In the genomic region with DNA sequence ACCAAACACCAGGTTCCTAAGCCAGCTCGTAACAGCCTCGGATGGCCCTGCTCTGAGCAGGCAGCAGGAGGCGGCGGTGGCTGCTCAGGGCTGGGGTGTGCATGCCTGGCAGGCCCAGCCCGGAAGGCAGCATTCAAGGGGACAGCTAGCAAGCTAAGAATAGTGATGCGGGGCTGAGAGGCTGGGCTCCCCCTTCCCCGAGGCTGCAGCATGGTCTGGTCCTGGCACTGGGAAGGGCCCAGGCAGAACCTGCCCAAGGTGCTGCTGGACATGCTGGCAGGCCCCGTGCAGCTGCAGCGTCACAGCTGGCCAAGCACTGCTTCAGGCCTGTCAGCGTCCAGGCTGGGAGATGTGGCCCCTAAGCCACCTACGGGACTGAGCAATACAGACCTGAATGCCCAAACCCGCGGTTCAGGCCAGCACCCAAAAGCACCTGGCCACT, we compare ENCODE assay signal across 15 cellular contexts. TPM values are rescaled to one million over a fixed set of nuclear protein-coding genes. Genes with fewer than 3 reads are reported as not detected.
DNase-seq lines count a peak whose midpoint lies in the region; ATAC-seq and TF ChIP-seq lines count a peak whose summit lies in the region.
"Had no signal": no experiment of that assay in that cellular context is flagged by ENCODE, and none has a peak within 500 bp of the region (broad histone marks: within the 10 kb centered on the region; RNA-seq: fewer than 3 reads in every experiment).

No MANE protein-coding gene starts in this region.

- no peaks in the 10 kb centered on the region for H3K36me3 ChIP-seq in endodermal cell (ENCODE audit: control insufficient read depth, insufficient read depth, low read length)

- peak; percentile 15; the same call in 1 of the 2 replicates for TF ChIP-seq CTCF in LNCaP clone FGC (IDR thresholded peaks at IDR 0.05; ENCODE audit: control insufficient read depth, extremely low read depth, insufficient read depth)
- TF ChIP-seq CTCF in endodermal cell (conservative IDR thresholded peaks at IDR 0.05): peak; percentile 52

- H3K4me3 Mint-ChIP-seq in endodermal cell: no peak overlapping the region
- H3K4me3 Mint-ChIP-seq: activated B cell treated with CpG ODN at 0.5 μM for 24 hours; activated naive CD4-positive, alpha-beta T cell treated with anti-CD3 and anti-CD28 coated beads for 36 hours; natural killer cell treated with Interleukin-12 subunit alpha and Interleukin-12 subunit beta and Interleukin-15 and Interleukin-18, amount 100 ng/mL, for 72 hours had no signal

- H3K9me3 ChIP-seq in endodermal cell (ENCODE audit: control insufficient read depth, low read length): no peaks in the 10 kb centered on the region
- H3K9me3 ChIP-seq: lower lobe of right lung, suprapubic skin had no signal

- no peaks in the 10 kb centered on the region for H3K27me3 ChIP-seq in endodermal cell (ENCODE audit: control insufficient read depth, insufficient read depth, low read length, poor library complexity, severe bottlenecking)
- H3K27me3 ChIP-seq: suprapubic skin had no signal

- H3K4me1 ChIP-seq in endodermal cell (ENCODE audit: control insufficient read depth, insufficient read depth, low read length): no peaks in the 10 kb centered on the region

- H3K9me3 Mint-ChIP-seq in endodermal cell: no peaks in the 10 kb centered on the region
- H3K9me3 Mint-ChIP-seq: activated B cell treated with CpG ODN at 0.5 μM for 24 hours; activated naive CD4-positive, alpha-beta T cell treated with anti-CD3 and anti-CD28 coated beads for 36 hours; natural killer cell treated with Interleukin-12 subunit alpha and Interleukin-12 subunit beta and Interleukin-15 and Interleukin-18, amount 100 ng/mL, for 72 hours had no signal

- ATAC-seq in GM19467 (IDR thresholded peaks at IDR 0.05; ENCODE audit: unreplicated experiment): no peak
- ATAC-seq: lower lobe of right lung; natural killer cell treated with Interleukin-12 subunit alpha and Interleukin-12 subunit beta and Interleukin-15 and Interleukin-18, amount 100 ng/mL, for 72 hours had no signal

- H3K27ac ChIP-seq in endodermal cell (ENCODE audit: low read depth, low read length): no peak overlapping the region
- H3K27ac ChIP-seq: lower lobe of right lung, suprapubic skin had no signal

- H3K4me3 ChIP-seq in LNCaP clone FGC (ENCODE audit: low read depth, low read length) (no peak overlapping the region), endodermal cell (ENCODE audit: low read length) (no peak overlapping the region)
- H3K4me3 ChIP-seq: lower lobe of right lung, suprapubic skin had no signal

- H3K27ac Mint-ChIP-seq in endodermal cell: no peak overlapping the region
- H3K27ac Mint-ChIP-seq: activated B cell treated with CpG ODN at 0.5 μM for 24 hours; activated naive CD4-positive, alpha-beta T cell treated with anti-CD3 and anti-CD28 coated beads for 36 hours; natural killer cell treated with Interleukin-12 subunit alpha and Interleukin-12 subunit beta and Interleukin-15 and Interleukin-18, amount 100 ng/mL, for 72 hours had no signal

- WGBS in endodermal cell (ENCODE audit: insufficient coverage in 1 of 2, insufficient read length in 1 of 2), 2 experiments: 88 to 90% methylated on average over 9 to 13 of the region's 13 CpGs

- no peak overlapping the region for H3K9ac ChIP-seq in endodermal cell (ENCODE audit: extremely low read depth, low read length, poor library complexity, severe bottlenecking)

- no peaks in the 10 kb centered on the region for H3K36me3 Mint-ChIP-seq in endodermal cell (ENCODE audit: low read depth)
- H3K36me3 Mint-ChIP-seq: natural killer cell treated with Interleukin-12 subunit alpha and Interleukin-12 subunit beta and Interleukin-15 and Interleukin-18, amount 100 ng/mL, for 72 hours had no signal

- peak; percentile 27 for DNase-seq in NCI-H82 (lab: John Stamatoyannopoulos, UW)
- DNase-seq in NCI-H82 treated with DMSO at 0.1 percent for 48 hours (lab: John Stamatoyannopoulos, UW; ENCODE audit: unreplicated experiment): no peak
- DNase-seq in LNCaP clone FGC (ENCODE audit: low read depth): no peak
- peak; percentile 69 for DNase-seq in endodermal cell
- DNase-seq in retina: peak; percentile 27
- DNase-seq in pons (ENCODE audit: low spot score): no peak
- DNase-seq in SKM-1 (lab: John Stamatoyannopoulos, UW; ENCODE audit: unreplicated experiment): no peak
- DNase-seq: activated B cell treated with CpG ODN at 0.5 μM for 24 hours; activated naive CD4-positive, alpha-beta T cell treated with anti-CD3 and anti-CD28 coated beads for 36 hours; DMS153; effector CD4-positive, alpha-beta T cell; lower lobe of right lung had no signal

- no peaks in the 10 kb centered on the region for H3K4me1 Mint-ChIP-seq in endodermal cell

- H3K27me3 Mint-ChIP-seq in endodermal cell (ENCODE audit: insufficient read depth): no peaks in the 10 kb centered on the region
- H3K27me3 Mint-ChIP-seq: activated B cell treated with CpG ODN at 0.5 μM for 24 hours; natural killer cell treated with Interleukin-12 subunit alpha and Interleukin-12 subunit beta and Interleukin-15 and Interleukin-18, amount 100 ng/mL, for 72 hours had no signal

RNA-seq across cellular contexts. Expression of a gene that starts 26.4 kb away (rescaled TPM):
- total RNA-seq in endodermal cell: 10 to 100 TPM; 43.4 to 59.5 TPM
- polyA plus RNA-seq in endodermal cell (2013, experiment 1 of 2): 20.9 TPM
- 20.4 TPM for polyA plus RNA-seq in endodermal cell (2013, experiment 2 of 2)

RNA-seq across cellular contexts. Expression of a gene that starts 38.9 kb away (rescaled TPM):
- total RNA-seq in endodermal cell: 1 to 10 TPM; 6.4 TPM
- polyA plus RNA-seq in endodermal cell (2013, experiment 1 of 2): 9.1 TPM
- polyA plus RNA-seq in endodermal cell (2013, experiment 2 of 2): 5.2 TPM

RNA-seq across cellular contexts. Expression of a gene that starts 40.9 kb away (rescaled TPM):
- 10 to 100 TPM; 21.8 to 26.9 TPM for total RNA-seq in endodermal cell
- 29.0 TPM for polyA plus RNA-seq in endodermal cell (2013, experiment 1 of 2)
- 27.7 TPM for polyA plus RNA-seq in endodermal cell (2013, experiment 2 of 2)

Comparison
In these comparisons a context has a peak if more than half of its experiments do, and no peak if none do; other contexts are left out.
1. DNase-seq: peak in NCI-H82 (single experiment), endodermal cell (single experiment) and retina (single experiment); none in NCI-H82 treated with DMSO at 0.1 percent for 48 hours (single experiment), LNCaP clone FGC (single experiment), pons (single experiment) and SKM-1 (single experiment).